In the genomic region with DNA sequence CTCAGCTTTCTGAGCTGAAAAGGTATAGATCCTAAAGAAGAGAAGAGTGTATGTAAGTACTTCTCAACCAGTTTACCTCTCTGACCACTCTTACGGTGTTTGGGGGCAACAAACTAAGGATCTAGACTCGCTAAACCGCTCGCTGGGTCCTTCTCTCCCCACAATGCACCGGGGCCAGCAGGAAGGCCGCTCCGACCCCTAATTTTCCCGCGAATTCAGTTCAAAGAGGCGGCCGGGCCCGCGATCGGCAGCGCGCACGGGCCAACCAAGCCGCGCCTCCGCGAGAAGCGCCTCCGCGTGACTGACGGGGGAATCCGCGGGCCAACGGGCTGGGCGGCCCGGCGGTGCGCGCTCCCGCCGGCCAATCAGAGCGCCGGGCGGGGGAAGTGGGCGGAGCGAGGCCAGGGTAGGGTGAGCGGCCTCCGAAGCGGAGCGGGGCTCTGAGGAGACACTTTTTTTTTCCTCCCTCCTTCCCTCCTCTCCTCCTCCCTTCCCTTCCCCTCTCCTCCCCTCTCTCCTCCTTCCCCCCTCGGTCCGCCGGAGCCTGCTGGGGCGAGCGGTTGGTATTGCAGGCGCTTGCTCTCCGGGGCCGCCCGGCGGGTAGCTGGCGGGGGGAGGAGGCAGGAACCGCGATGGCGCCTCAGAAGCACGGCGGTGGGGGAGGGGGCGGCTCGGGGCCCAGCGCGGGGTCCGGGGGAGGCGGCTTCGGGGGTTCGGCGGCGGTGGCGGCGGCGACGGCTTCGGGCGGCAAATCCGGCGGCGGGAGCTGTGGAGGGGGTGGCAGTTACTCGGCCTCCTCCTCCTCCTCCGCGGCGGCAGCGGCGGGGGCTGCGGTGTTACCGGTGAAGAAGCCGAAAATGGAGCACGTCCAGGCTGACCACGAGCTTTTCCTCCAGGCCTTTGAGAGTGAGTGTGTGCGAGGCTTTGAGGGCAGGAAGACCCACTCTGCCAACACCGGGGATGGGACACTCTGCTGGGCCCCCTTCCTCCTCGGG, we compare ENCODE assay signal across 8 cellular contexts. TPM values are rescaled to one million over a fixed set of nuclear protein-coding genes. Genes with fewer than 3 reads are reported as not detected.
A peak's percentile ranks its signal among the peaks of the same experiment; 100 is the strongest.
DNase-seq lines count a peak whose midpoint lies in the region; ATAC-seq and TF ChIP-seq lines count a peak whose summit lies in the region.
"Not testable (repeated sequence)": the region's sequence is repeated elsewhere in the genome, so short reads cannot be mapped to it uniquely, and the experiment has no call there.

Gene SUZ12, plus strand, starts transcription at position 393 of the 995 bp plus-strand sequence. Its CDS starts 240 bp downstream, at position 633.

- not testable (repeated sequence) for H3K9me3 ChIP-seq in BLaER1 treated with 17β-estradiol and CSF1 and Interleukin-3, amounts not matched to agents 10 nM and 100 nM (replicated peaks in 1 of 11)

- peak within 1 kb of the TSS; percentile 85 for H3K4me3 Mint-ChIP-seq in activated CD4-positive, alpha-beta T cell treated with anti-CD3 and anti-CD28 coated beads, Interleukin-2, amount 10 ng/mL, durations not matched to agents 24 days and 14 days

- H3K27me3 ChIP-seq in BLaER1 treated with 17β-estradiol and CSF1 and Interleukin-3, amounts not matched to agents 10 nM and 100 nM: not testable (repeated sequence)

- H3K9ac ChIP-seq in BLaER1 treated with 17β-estradiol and CSF1 and Interleukin-3, amounts not matched to agents 10 nM and 100 nM: peak within 1 kb of the TSS; percentile 82 to 94 (median 89)

- H3K36me3 ChIP-seq in BLaER1 treated with 17β-estradiol and CSF1 and Interleukin-3, amounts not matched to agents 10 nM and 100 nM: peaks cover 9 to 24% (median 21%) of the 10 kb centered on the region in 11 experiments; a peak in 21 of 22 replicates

- H4K20me1 ChIP-seq in BLaER1 treated with 17β-estradiol and CSF1 and Interleukin-3, amounts not matched to agents 10 nM and 100 nM: peaks cover 10 to 37% (median 27%) of the 10 kb centered on the region in 11 experiments; a peak in 20 of 22 replicates

- peak within 1 kb of the TSS; percentile 63 to 89 (median 78) for H3K4me2 ChIP-seq in BLaER1 treated with 17β-estradiol and CSF1 and Interleukin-3, amounts not matched to agents 10 nM and 100 nM

- H3K9me3 Mint-ChIP-seq in activated CD4-positive, alpha-beta T cell treated with anti-CD3 and anti-CD28 coated beads, Interleukin-2, amount 10 ng/mL, durations not matched to agents 24 days and 14 days: not testable (repeated sequence)

- DNase-seq in NCI-H69 (lab: John Stamatoyannopoulos, UW) (peak; percentile 95), coronary artery (ENCODE audit: low spot score) (peak; percentile 89), left lobe of liver (ENCODE audit: low spot score) (peak; percentile 95)
- peak; percentile 98 for DNase-seq in activated CD4-positive, alpha-beta T cell treated with anti-CD3 and anti-CD28 coated beads, Interleukin-2, amount 10 ng/mL, durations not matched to agents 24 days and 14 days
- peak; percentile 72 to 80 for DNase-seq in stimulated activated CD4-positive, alpha-beta T cell treated with anti-CD3 and anti-CD28 coated beads, Interleukin-1b, Interleukin-23, amount 100 ng/mL, for 4 hours (ENCODE audit: low read depth in 2 of 2)

- not testable (repeated sequence) for H3K27me3 Mint-ChIP-seq in activated CD4-positive, alpha-beta T cell treated with anti-CD3 and anti-CD28 coated beads, Interleukin-2, amount 10 ng/mL, durations not matched to agents 24 days and 14 days

- peaks cover 26% of the 10 kb centered on the region for H3K36me3 Mint-ChIP-seq in activated CD4-positive, alpha-beta T cell treated with anti-CD3 and anti-CD28 coated beads, Interleukin-2, amount 10 ng/mL, durations not matched to agents 24 days and 14 days (ENCODE audit: low read depth)

- ATAC-seq in GM19372 (IDR thresholded peaks at IDR 0.05; ENCODE audit: low read depth, unreplicated experiment): peak; percentile 98
- ATAC-seq in HG03469 (IDR thresholded peaks at IDR 0.05; ENCODE audit: unreplicated experiment): peak; percentile 86
- peak; percentile 99 for ATAC-seq in left lobe of liver

- peak within 1 kb of the TSS; percentile 87 for H3K27ac Mint-ChIP-seq in activated CD4-positive, alpha-beta T cell treated with anti-CD3 and anti-CD28 coated beads, Interleukin-2, amount 10 ng/mL, durations not matched to agents 24 days and 14 days

- not testable (repeated sequence) for TF ChIP-seq CTCF in coronary artery (IDR thresholded peaks at IDR 0.05)

- H3K27ac ChIP-seq in BLaER1 treated with 17β-estradiol and CSF1 and Interleukin-3, amounts not matched to agents 10 nM and 100 nM: peak within 1 kb of the TSS; percentile 60 to 92 (median 86); a peak in 21 of 22 replicates
- peak within 1 kb of the TSS; percentile 70 to 96 for H3K27ac ChIP-seq in coronary artery

- peaks cover 19% of the 10 kb centered on the region for H3K4me1 Mint-ChIP-seq in activated CD4-positive, alpha-beta T cell treated with anti-CD3 and anti-CD28 coated beads, Interleukin-2, amount 10 ng/mL, durations not matched to agents 24 days and 14 days

- H3K4me1 ChIP-seq in BLaER1 treated with 17β-estradiol and CSF1 and Interleukin-3, amounts not matched to agents 10 nM and 100 nM: peaks cover 4 to 15% (median 9%) of the 10 kb centered on the region in 10 experiments; a peak in 14 of 20 replicates

- intact Hi-C loops in activated CD4-positive, alpha-beta T cell treated with anti-CD3 and anti-CD28 coated beads, Interleukin-2, amount 10 ng/mL, durations not matched to agents 24 days and 14 days (cut with micrococcal nuclease): loop anchor here (1.0 kb wide), 1 partner anchor 36 kb away; the partner anchor contains the start of gene UTP6

- peak within 1 kb of the TSS; percentile 69 to 82 (median 78) for H3K4me3 ChIP-seq in BLaER1 treated with 17β-estradiol and CSF1 and Interleukin-3, amounts not matched to agents 10 nM and 100 nM
- peak within 1 kb of the TSS; percentile 87 for H3K4me3 ChIP-seq in coronary artery

RNA-seq across cellular contexts. Expression of gene SUZ12, which starts in this region (rescaled TPM):
- 81.1 and 82.0 TPM in 2 replicates for total RNA-seq in activated CD4-positive, alpha-beta T cell treated with anti-CD3 and anti-CD28 coated beads, Interleukin-2, amount 10 ng/mL, durations not matched to agents 24 days and 14 days
- 8.3 TPM for total RNA-seq in left lobe of liver

Comparison
In these comparisons a context has a peak if more than half of its experiments do, and no peak if none do; other contexts are left out.
1. Peak in every context shown above with its lines: DNase-seq, ATAC-seq, H3K4me3 ChIP-seq and H3K27ac ChIP-seq.